Comparison of ENCODE assay signal across 18 cellular contexts in the genomic region with DNA sequence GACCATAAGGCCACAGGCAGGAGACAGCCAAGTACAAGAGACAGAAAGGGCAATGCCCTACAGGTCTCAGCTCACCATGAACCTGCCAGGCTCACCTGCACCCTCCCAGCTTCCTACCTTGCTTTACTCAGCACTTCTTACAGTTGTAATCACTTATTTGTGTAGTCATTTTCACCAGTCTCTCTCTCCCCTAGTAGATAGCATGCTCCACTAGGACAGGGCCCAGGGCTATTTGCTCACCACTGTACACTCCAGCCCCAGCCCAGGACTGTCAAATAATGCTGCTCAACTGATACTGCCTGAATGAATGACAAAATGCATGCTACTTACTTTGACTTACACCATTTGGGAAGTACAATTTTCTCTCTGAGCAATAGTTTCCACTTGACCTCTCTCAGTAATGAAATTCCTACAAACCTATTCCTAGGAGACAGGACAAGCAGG.
DNase-seq lines count a peak whose midpoint lies in the region; ATAC-seq and TF ChIP-seq lines count a peak whose summit lies in the region.
"Had no signal": no experiment of that assay in that cellular context is flagged by ENCODE, and none has a peak within 500 bp of the region (broad histone marks: within the 10 kb centered on the region; RNA-seq: fewer than 3 reads in every experiment).

No MANE protein-coding gene starts in this region.

- H3K4me1 ChIP-seq in Peyer's patch (peaks cover 0 to 14% (median 0%) of the 10 kb centered on the region in 4 donors), foreskin keratinocyte (no peaks in the 10 kb centered on the region), right lobe of liver (peaks cover 0 to 34% (median 15%) of the 10 kb centered on the region in 4 donors)
- H3K4me1 ChIP-seq: Caco-2 had no signal

- intact Hi-C loops in right lobe of liver (cut with DNase I), result no loop called here

- TF ChIP-seq CTCF in Peyer's patch (IDR thresholded peaks at IDR 0.05) (no peak), foreskin keratinocyte (conservative IDR thresholded peaks at IDR 0.05) (no peak), right lobe of liver (IDR thresholded peaks at IDR 0.05) (no peak)

- no peak overlapping the region for H3K4me3 Mint-ChIP-seq in activated T-cell treated with anti-CD3 and anti-CD28 coated beads, Interleukin-2, amount 50 U/mL, for 4 hours
- H3K4me3 Mint-ChIP-seq: B cell; endodermal cell; stimulated activated effector memory CD8-positive, alpha-beta T cell treated with anti-CD3 and anti-CD28 coated beads, Interleukin-12 subunit alpha, Interleukin-12 subunit beta, amount 100 ng/mL, for 72 hours had no signal

- H3K9me3 Mint-ChIP-seq in activated T-cell treated with anti-CD3 and anti-CD28 coated beads, Interleukin-2, amount 50 U/mL, for 4 hours, result peaks cover 15% of the 10 kb centered on the region

- DNase-seq in Peyer's patch, result peak in 2 of 3 donors; percentile 68 to 82
- DNase-seq in foreskin keratinocyte, result peak in 1 of 2 donors; percentile 13
- peak; percentile 41 to 86 (median 82) for DNase-seq in right lobe of liver
- DNase-seq in SKM-1 treated with dmso at 0.1 percent for 144 hours (lab: John Stamatoyannopoulos, UW; ENCODE audit: unreplicated experiment), result no peak
- DNase-seq in activated T-cell treated with anti-CD3 and anti-CD28 coated beads, Interleukin-2, amount 50 U/mL, for 4 hours, result no peak
- no peak for DNase-seq in anterior cingulate cortex (lab: John Stamatoyannopoulos, UW)
- DNase-seq: activated CD4-positive, alpha-beta T cell treated with anti-CD3 and anti-CD28 coated beads for 4 hours; amygdala; endodermal cell; NCI-H1092 treated with DMSO at 0.1 percent for 48 hours; NCI-H2081 treated with DMSO at 0.1 percent for 48 hours; NCI-H510A treated with DMSO at 0.1 percent for 48 hours; SW 1271 had no signal

- no peaks in the 10 kb centered on the region for H3K4me1 Mint-ChIP-seq in activated T-cell treated with anti-CD3 and anti-CD28 coated beads, Interleukin-2, amount 50 U/mL, for 4 hours (ENCODE audit: low read depth)
- H3K4me1 Mint-ChIP-seq: B cell; endodermal cell; stimulated activated effector memory CD8-positive, alpha-beta T cell treated with anti-CD3 and anti-CD28 coated beads, Interleukin-12 subunit alpha, Interleukin-12 subunit beta, amount 100 ng/mL, for 72 hours had no signal

- H3K9me3 ChIP-seq in Peyer's patch (no peaks in the 10 kb centered on the region), right lobe of liver (no peaks in the 10 kb centered on the region)
- H3K9me3 ChIP-seq: Caco-2 had no signal

- H3K4me3 ChIP-seq in Peyer's patch (no peak overlapping the region), right lobe of liver (no peak overlapping the region)

- ATAC-seq in foreskin keratinocyte, result peak; percentile 38
- ATAC-seq in right lobe of liver, result peak; percentile 95 to 98 (median 96)
- no peak for ATAC-seq in activated T-cell treated with anti-CD3 and anti-CD28 coated beads, Interleukin-2, amount 50 U/mL, for 4 hours
- ATAC-seq: stimulated activated effector memory CD8-positive, alpha-beta T cell treated with anti-CD3 and anti-CD28 coated beads, Interleukin-12 subunit alpha, Interleukin-12 subunit beta, amount 100 ng/mL, for 72 hours had no signal

- peak overlapping the region in 2 of 4 donors; percentile 56 to 73 for H3K27ac ChIP-seq in Peyer's patch
- H3K27ac ChIP-seq in foreskin keratinocyte, result no peak overlapping the region
- H3K27ac ChIP-seq in right lobe of liver, result peak overlapping the region in 1 of 3 donors; percentile 50
- peak overlapping the region; percentile 66 for H3K27ac ChIP-seq in temporal lobe (ENCODE audit: low read depth, low read length)
- H3K27ac ChIP-seq: KMS-11 had no signal

- peaks cover 10% of the 10 kb centered on the region for H3K27me3 Mint-ChIP-seq in activated T-cell treated with anti-CD3 and anti-CD28 coated beads, Interleukin-2, amount 50 U/mL, for 4 hours (ENCODE audit: low read depth)

- H3K36me3 ChIP-seq in Peyer's patch (no peaks in the 10 kb centered on the region), right lobe of liver (no peaks in the 10 kb centered on the region)

- TF ChIP-seq POLR2A in Peyer's patch (IDR thresholded peaks at IDR 0.05) (no peak), right lobe of liver (IDR thresholded peaks at IDR 0.05) (no peak)

- H3K27me3 ChIP-seq in Peyer's patch, result no peaks in the 10 kb centered on the region
- peaks cover 7% of the 10 kb centered on the region for H3K27me3 ChIP-seq in foreskin keratinocyte
- no peaks in the 10 kb centered on the region for H3K27me3 ChIP-seq in right lobe of liver

- no peaks in the 10 kb centered on the region for H3K36me3 Mint-ChIP-seq in activated T-cell treated with anti-CD3 and anti-CD28 coated beads, Interleukin-2, amount 50 U/mL, for 4 hours (ENCODE audit: insufficient read depth)
- H3K36me3 Mint-ChIP-seq: stimulated activated effector memory CD8-positive, alpha-beta T cell treated with anti-CD3 and anti-CD28 coated beads, Interleukin-12 subunit alpha, Interleukin-12 subunit beta, amount 100 ng/mL, for 72 hours had no signal

Comparison
In these comparisons a context has a peak if more than half of its experiments do, and no peak if none do; other contexts are left out.
1. DNase-seq: peak in Peyer's patch (2 of 3) and right lobe of liver (3 of 3); none in SKM-1 treated with dmso at 0.1 percent for 144 hours (single experiment), activated T-cell treated with anti-CD3 and anti-CD28 coated beads, Interleukin-2, amount 50 U/mL, for 4 hours (single experiment) and anterior cingulate cortex (0 of 58).
2. ATAC-seq: peak in foreskin keratinocyte (single experiment) and right lobe of liver (4 of 4); none in activated T-cell treated with anti-CD3 and anti-CD28 coated beads, Interleukin-2, amount 50 U/mL, for 4 hours (0 of 2).